Comparison of ENCODE assay signal across 8 cellular contexts in genomic region chr17:59361916-59362810, GRCh38. TPM values are rescaled to one million over a fixed set of nuclear protein-coding genes. Genes with fewer than 3 reads are reported as not detected.
A peak's percentile ranks its signal among the peaks of the same experiment; 100 is the strongest.
DNase-seq lines count a peak whose midpoint lies in the region; FAIRE-seq and TF ChIP-seq lines count a peak whose summit lies in the region.

No MANE protein-coding gene starts in this region.

- H4K8ac ChIP-seq in H9 (replicated peaks; ENCODE audit: insufficient read length, low read depth, low read length) = no peak overlapping the region

- no peak overlapping the region for H2BK120ac ChIP-seq in H9 (ENCODE audit: low read depth, low read length, poor library complexity, severe bottlenecking)

- H2BK5ac ChIP-seq in H9 (ENCODE audit: insufficient read length, low read length) = no peak overlapping the region

- no peak overlapping the region for H3T11ph ChIP-seq in H9 (ENCODE audit: low read length)

- H3K9me3 Mint-ChIP-seq in H9 (no peaks in the 10 kb centered on the region), brain (no peaks in the 10 kb centered on the region)

- H4K5ac ChIP-seq in H9 (ENCODE audit: insufficient read length, low read depth, low read length) = no peak overlapping the region

- H3K27me3 ChIP-seq in H9 (ENCODE audit: insufficient read depth, low read length) (no peaks in the 10 kb centered on the region), Peyer's patch (no peaks in the 10 kb centered on the region)

- H2BK20ac ChIP-seq in H9 (ENCODE audit: low read depth, low read length, poor library complexity, severe bottlenecking) = no peak overlapping the region

- no peak overlapping the region for H3K4me3 Mint-ChIP-seq in H9
- H3K4me3 Mint-ChIP-seq in brain = no peak overlapping the region

- H3K36me3 Mint-ChIP-seq in H9 (ENCODE audit: insufficient read depth in 1 of 3, low read depth in 3 of 3) = no peaks in the 10 kb centered on the region; a peak in 1 of 7 replicates
- H3K36me3 Mint-ChIP-seq in brain = peaks cover 10% of the 10 kb centered on the region

- H3K4ac ChIP-seq in H9 (ENCODE audit: low read depth, low read length) = no peak overlapping the region

- H3K9ac ChIP-seq in H9 (ENCODE audit: extremely low read depth, insufficient read length, low read length) = no peak overlapping the region

- H3K23me2 ChIP-seq in H9 (ENCODE audit: insufficient read length, low read depth, low read length, poor library complexity, severe bottlenecking) = no peaks in the 10 kb centered on the region

- H3K18ac ChIP-seq in H9 (ENCODE audit: insufficient read length, low read depth, low read length) = no peak overlapping the region

- H4K91ac ChIP-seq in H9 (ENCODE audit: insufficient read length, low read depth, low read length) = no peak overlapping the region

- H3K14ac ChIP-seq in H9 (ENCODE audit: insufficient read depth, low read length) = peak overlapping the region; percentile 61; the same call in 1 of the 2 replicates

- no peak overlapping the region for H3K23ac ChIP-seq in H9 (ENCODE audit: insufficient read length, low read depth, low read length)

- FAIRE-seq in urothelium cell line (lab: Jason Lieb, UNC) = peak; percentile 72

- H3K79me1 ChIP-seq in H9 (ENCODE audit: insufficient read depth, low read depth, low read length, poor library complexity, severe bottlenecking) = no peaks in the 10 kb centered on the region

- TF ChIP-seq POLR2A in Peyer's patch (IDR thresholded peaks at IDR 0.05) = no peak

- H3K27ac ChIP-seq in H9 (ENCODE audit: insufficient read length, low read depth, low read length) (no peak overlapping the region), Peyer's patch (peak overlapping the region; percentile 66 to 81 (median 71)), mesodermal cell (ENCODE audit: low read depth, low read length, severe bottlenecking) (peak overlapping the region; percentile 51)

- no peak overlapping the region for H3K4me2 ChIP-seq in H9 (ENCODE audit: insufficient read depth, insufficient read length, low read length)

- WGBS in H9 (ENCODE audit: extremely low coverage, insufficient read length, low lambda C conversion rate) = no CpG with 5 or more reads among the region's 7 CpGs
- WGBS in mesodermal cell (ENCODE audit: insufficient coverage in 2 of 2), 2 experiments = 90 to 95% methylated on average over 7 of the region's 7 CpGs

- no peak overlapping the region for H2AFZ ChIP-seq in H9 (ENCODE audit: low read length)

- H2AK5ac ChIP-seq in H9 (ENCODE audit: insufficient read length, low read length) = no peak overlapping the region

- TF ChIP-seq CTCF in H9 (conservative IDR thresholded peaks at IDR 0.05) = no peak
- no peak for TF ChIP-seq CTCF in Peyer's patch (IDR thresholded peaks at IDR 0.05)
- TF ChIP-seq CTCF in brain (conservative IDR thresholded peaks at IDR 0.05) = no peak

- H3K4me1 ChIP-seq in H9 (ENCODE audit: insufficient read depth, low read length) = peaks cover 12% of the 10 kb centered on the region; the same call in 1 of the 2 replicates
- peaks cover 4 to 53% (median 44%) of the 10 kb centered on the region in 4 donors for H3K4me1 ChIP-seq in Peyer's patch
- peaks cover 75% of the 10 kb centered on the region for H3K4me1 ChIP-seq in mesodermal cell (ENCODE audit: control insufficient read depth, insufficient read depth, low read length, poor library complexity, severe bottlenecking)

- H3K36me3 ChIP-seq in Peyer's patch (peaks cover 0 to 14% (median 0%) of the 10 kb centered on the region in 3 donors), mesodermal cell (ENCODE audit: control insufficient read depth, insufficient read depth, low read length) (peaks cover 31% of the 10 kb centered on the region)

- H3K4me1 Mint-ChIP-seq in H9 = peaks cover 36 to 41% of the 10 kb centered on the region in 2 experiments
- peaks cover 59% of the 10 kb centered on the region for H3K4me1 Mint-ChIP-seq in brain

- H3K56ac ChIP-seq in H9 (ENCODE audit: insufficient read length, low read depth, low read length) = no peak overlapping the region

- H3K9me3 ChIP-seq in H9 (ENCODE audit: control insufficient read depth, low read depth, low read length) (no peaks in the 10 kb centered on the region), Peyer's patch (no peaks in the 10 kb centered on the region), mesodermal cell (ENCODE audit: control insufficient read depth, low read length) (no peaks in the 10 kb centered on the region)

- no peak overlapping the region for H2BK15ac ChIP-seq in H9 (ENCODE audit: low read depth, low read length)

- H3K27me3 Mint-ChIP-seq in H9 (ENCODE audit: low read depth) (no peaks in the 10 kb centered on the region), brain (no peaks in the 10 kb centered on the region)

- DNase-seq in GM03348 (ENCODE audit: low spot score) = peak; percentile 54
- no peak for DNase-seq in H9
- DNase-seq in Peyer's patch = peak in 2 of 3 donors; percentile 49 to 66
- no peak for DNase-seq in urothelium cell line (ENCODE audit: low spot score)
- no peak for DNase-seq in HUDEP-2 (lab: John Stamatoyannopoulos, UW; ENCODE audit: unreplicated experiment in 76 of 76)
- no peak for DNase-seq in SKM-1 (lab: John Stamatoyannopoulos, UW; ENCODE audit: unreplicated experiment)

- no peaks in the 10 kb centered on the region for H3K79me2 ChIP-seq in H9 (ENCODE audit: insufficient read depth, low read length)

- no peaks in the 10 kb centered on the region for H4K20me1 ChIP-seq in H9 (ENCODE audit: control insufficient read depth, insufficient read depth, insufficient read length)

- H2BK12ac ChIP-seq in H9 (ENCODE audit: insufficient read length, low read depth, low read length) = no peak overlapping the region

- H3K4me3 ChIP-seq in Peyer's patch = peak overlapping the region in 2 of 4 donors; percentile 5 to 20
- no peak overlapping the region for H3K4me3 ChIP-seq in mesodermal cell (ENCODE audit: extremely low read depth, insufficient read depth, low read length, poor library complexity, severe bottlenecking)

- no peak overlapping the region; a peak in 1 of 7 replicates for H3K27ac Mint-ChIP-seq in H9
- peak overlapping the region in 3 of 5 experiments; percentile 34 to 86 (median 40) for H3K27ac Mint-ChIP-seq in brain

RNA-seq across cellular contexts. Expression of gene YPEL2, which starts 30.7 kb away (rescaled TPM):
- 0.98 and 1.1 TPM in 2 replicates for total RNA-seq in H9 (2021)
- total RNA-seq in Peyer's patch = 10 to 100 TPM; 16.5 to 24.1 (median 21.8) TPM
- polyA plus RNA-seq in brain (ENCODE audit: insufficient read depth, low read depth, low replicate concordance) = 10.2 TPM
- polyA plus RNA-seq in mesodermal cell (2013, experiment 1 of 2) = 22.0 TPM
- 19.1 TPM for polyA plus RNA-seq in mesodermal cell (2013, experiment 2 of 2)

Comparison
In these comparisons a context has a peak if more than half of its experiments do, and no peak if none do; other contexts are left out.
1. DNase-seq: peak in GM03348 (single experiment) and Peyer's patch (2 of 3); none in H9 (single experiment), urothelium cell line (single experiment), HUDEP-2 (0 of 76) and SKM-1 (single experiment).
2. H3K27ac Mint-ChIP-seq: peak in brain (3 of 5); none in H9 (0 of 3).